ENCODE assay signal across 12 cellular contexts in the genomic region with DNA sequence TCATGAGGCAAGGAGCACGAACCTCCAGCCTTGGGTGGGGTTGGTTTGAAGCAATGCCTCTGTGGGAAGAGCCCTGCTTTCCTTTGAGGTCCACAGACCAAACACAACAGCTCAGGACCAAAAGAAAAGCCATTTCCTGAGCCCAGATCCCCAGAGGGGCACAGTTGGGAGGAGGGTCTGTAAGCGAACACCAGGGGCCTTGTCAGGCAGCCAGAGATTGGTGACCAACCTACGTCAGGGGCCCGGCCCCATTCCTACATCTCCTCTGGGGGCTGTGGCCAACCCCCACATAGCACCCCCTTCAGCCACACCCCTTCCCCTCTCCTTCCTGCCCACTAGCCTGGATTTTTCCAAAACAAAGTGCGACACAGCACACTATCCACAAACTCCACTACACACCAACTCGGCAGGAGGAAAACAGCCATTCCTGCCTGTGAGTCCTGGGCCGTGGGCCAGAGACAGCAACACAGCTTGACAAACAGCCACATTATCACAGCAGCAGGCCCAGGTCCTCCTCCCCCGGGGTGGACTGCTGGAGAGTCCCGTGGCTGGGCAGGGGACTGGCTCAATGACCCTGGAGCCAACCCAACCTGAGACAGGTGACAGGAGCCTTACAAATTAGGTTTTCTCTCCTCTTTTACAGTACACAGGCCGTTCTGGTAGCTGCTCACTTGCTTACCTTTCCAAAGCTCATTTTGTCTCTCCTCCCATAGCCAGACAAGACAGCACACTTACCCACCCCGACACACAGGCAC.
A peak's percentile ranks its signal among the peaks of the same experiment; 100 is the strongest.
DNase-seq lines count a peak whose midpoint lies in the region; ATAC-seq and TF ChIP-seq lines count a peak whose summit lies in the region.
"Had no signal": no experiment of that assay in that cellular context is flagged by ENCODE, and none has a peak within 500 bp of the region (broad histone marks: within the 10 kb centered on the region; RNA-seq: fewer than 3 reads in every experiment).

No MANE protein-coding gene starts in this region.

- TF ChIP-seq POLR2A in transverse colon (IDR thresholded peaks at IDR 0.05): peak; percentile 28

- no peaks in the 10 kb centered on the region for H3K4me1 Mint-ChIP-seq in T-helper 17 cell
- peaks cover 2% of the 10 kb centered on the region for H3K4me1 Mint-ChIP-seq in activated T-cell treated with anti-CD3 and anti-CD28 coated beads, Interleukin-2, amount 50 U/mL, for 24 hours (ENCODE audit: low read depth)

- H3K4me3 Mint-ChIP-seq in T-helper 17 cell: no peak overlapping the region
- H3K4me3 Mint-ChIP-seq in activated T-cell treated with anti-CD3 and anti-CD28 coated beads, Interleukin-2, amount 50 U/mL, for 24 hours: no peak overlapping the region

- intact Hi-C loops in transverse colon (cut with DNase I; ENCODE audit: low total_unique reads): loop anchor here (2.0 kb wide), 1 partner anchor 19 kb away; no protein-coding TSS in a partner anchor

- H3K27ac ChIP-seq in muscle layer of duodenum (ENCODE audit: low read length): peak overlapping the region; percentile 94
- H3K27ac ChIP-seq in transverse colon: peak overlapping the region; percentile 85 to 95 (median 89)

- H3K36me3 Mint-ChIP-seq in T-helper 17 cell (ENCODE audit: low read depth): no peaks in the 10 kb centered on the region
- H3K36me3 Mint-ChIP-seq in activated T-cell treated with anti-CD3 and anti-CD28 coated beads, Interleukin-2, amount 50 U/mL, for 24 hours (ENCODE audit: low read depth): no peaks in the 10 kb centered on the region

- H3K27me3 ChIP-seq in muscle layer of duodenum (ENCODE audit: low read depth, low read length): no peaks in the 10 kb centered on the region
- H3K27me3 ChIP-seq in transverse colon: no peaks in the 10 kb centered on the region

- ATAC-seq in T-helper 17 cell: no peak
- no peak for ATAC-seq in GM18909 (IDR thresholded peaks at IDR 0.05; ENCODE audit: poor library complexity, unreplicated experiment)
- no peak for ATAC-seq in HG02884 (IDR thresholded peaks at IDR 0.05; ENCODE audit: unreplicated experiment)

- in situ Hi-C loops in transverse colon (cut with MboI; ENCODE audit: low pct_ligation_motif_present in 1 of 4, low pct_unique_long_range_greater_than_20kb in 1 of 4, low sequenced_read_pairs in 3 of 4): loop anchor here in 1 of 4 donors (10.0 kb wide), 1 partner anchor 81 kb away; no protein-coding TSS in a partner anchor

- H3K9me3 Mint-ChIP-seq in activated T-cell treated with anti-CD3 and anti-CD28 coated beads, Interleukin-2, amount 50 U/mL, for 24 hours: no peaks in the 10 kb centered on the region

- H3K4me1 ChIP-seq in muscle layer of duodenum (ENCODE audit: control insufficient read depth in 1 of 2, insufficient read depth in 2 of 2, low read length in 2 of 2): peaks cover 60 to 98% of the 10 kb centered on the region in 2 donors
- peaks cover 42 to 98% (median 74%) of the 10 kb centered on the region in 4 donors for H3K4me1 ChIP-seq in transverse colon
- H3K4me1 ChIP-seq: HAP-1 had no signal

- DNase-seq in T-helper 17 cell (no peak), fibroblast of pulmonary artery (ENCODE audit: low read depth) (peak; percentile 88), transverse colon (peak; percentile 62), NCI-H446 treated with DMSO at 0.1 percent for 48 hours (lab: John Stamatoyannopoulos, UW) (no peak)
- DNase-seq in activated T-cell treated with anti-CD3 and anti-CD28 coated beads, Interleukin-2, amount 50 U/mL, for 24 hours: no peak
- DNase-seq: activated T-cell treated with anti-CD3 and anti-CD28 coated beads for 4 hours, KG1, SHP77 treated with DMSO at 0.1 percent for 48 hours had no signal

- TF ChIP-seq CTCF in fibroblast of pulmonary artery (IDR thresholded peaks at IDR 0.05; ENCODE audit: low read length, missing control alignments) (no peak), transverse colon (IDR thresholded peaks at IDR 0.05) (no peak)

- TF ChIP-seq EP300 in transverse colon (IDR thresholded peaks at IDR 0.05; ENCODE audit: low read depth): no peak

- H3K27me3 Mint-ChIP-seq in T-helper 17 cell: peaks cover 70% of the 10 kb centered on the region
- H3K27me3 Mint-ChIP-seq in activated T-cell treated with anti-CD3 and anti-CD28 coated beads, Interleukin-2, amount 50 U/mL, for 24 hours: peaks cover 27% of the 10 kb centered on the region

- H3K9me3 ChIP-seq in T-helper 17 cell (ENCODE audit: control insufficient read depth, low read length, poor library complexity, severe bottlenecking) (no peaks in the 10 kb centered on the region), muscle layer of duodenum (ENCODE audit: control insufficient read depth in 1 of 2, low read length in 2 of 2) (no peaks in the 10 kb centered on the region), transverse colon (no peaks in the 10 kb centered on the region)
- H3K9me3 ChIP-seq: HAP-1 had no signal

- no peak overlapping the region for H3K4me3 ChIP-seq in fibroblast of pulmonary artery (replicated peaks; ENCODE audit: low read depth, low read length)
- peak overlapping the region in 1 of 2 donors; percentile 32 for H3K4me3 ChIP-seq in muscle layer of duodenum (ENCODE audit: low read depth in 1 of 2, low read length in 2 of 2)
- H3K4me3 ChIP-seq in transverse colon: no peak overlapping the region
- H3K4me3 ChIP-seq: HAP-1 had no signal

- peaks cover 7 to 8% of the 10 kb centered on the region in 2 donors for H3K36me3 ChIP-seq in muscle layer of duodenum (ENCODE audit: control insufficient read depth in 1 of 2, insufficient read depth in 2 of 2, low read length in 2 of 2)
- H3K36me3 ChIP-seq in transverse colon: no peaks in the 10 kb centered on the region
- H3K36me3 ChIP-seq: HAP-1 had no signal

- peak overlapping the region; percentile 5 for H3K27ac Mint-ChIP-seq in T-helper 17 cell
- H3K27ac Mint-ChIP-seq in activated T-cell treated with anti-CD3 and anti-CD28 coated beads, Interleukin-2, amount 50 U/mL, for 24 hours: no peak overlapping the region

- WGBS in transverse colon (ENCODE audit: low coverage in 1 of 2), 2 donors: 31 to 37% methylated on average over 5 to 11 of the region's 11 CpGs

Comparison
In these comparisons a context has a peak if more than half of its experiments do, and no peak if none do; other contexts are left out.
1. DNase-seq: peak in fibroblast of pulmonary artery (single experiment) and transverse colon (single experiment); none in T-helper 17 cell (0 of 3), NCI-H446 treated with DMSO at 0.1 percent for 48 hours (single experiment) and activated T-cell treated with anti-CD3 and anti-CD28 coated beads, Interleukin-2, amount 50 U/mL, for 24 hours (single experiment).